4 cellular contexts compared by ENCODE assay signal in genomic region chr2:49102146-49102545, GRCh38.
TF ChIP-seq lines count a peak whose summit lies in the region.

No MANE protein-coding gene starts in this region.

TF ChIP-seq in HepG2, 621 proteins besides CTCF, POLR2A, EP300 and RAD21:
- TF ChIP-seq MAFF (IDR thresholded peaks at IDR 0.05; ENCODE audit: low read depth, low read length) (peak; percentile 67), GTF3A (CRISPR knock-in tag; conservative IDR thresholded peaks at IDR 0.05) (no peak), MAFK (conservative IDR thresholded peaks at IDR 0.05 in 1 of 2, IDR thresholded peaks at IDR 0.05 in 1 of 2; ENCODE audit: low read length in 2 of 2) (peak; percentile 76 to 80)

TF ChIP-seq in A549, 52 proteins besides CTCF, POLR2A, EP300 and RAD21:
- TF ChIP-seq ZNF302 (CRISPR knock-in tag; IDR thresholded peaks at IDR 0.05), result no peak
- TF ChIP-seq MYC (IDR thresholded peaks at IDR 0.05; ENCODE audit: borderline replicate concordance, low read length), result no peak
- no peak for TF ChIP-seq KDM1A (IDR thresholded peaks at IDR 0.05; ENCODE audit: low read depth)
- no peak for TF ChIP-seq ATOH8 (CRISPR knock-in tag; IDR thresholded peaks at IDR 0.05; ENCODE audit: low read depth)
- no peak for TF ChIP-seq BCL3 (IDR thresholded peaks at IDR 0.05)
- peak; percentile 73 for TF ChIP-seq MAFK (IDR thresholded peaks at IDR 0.05; ENCODE audit: partially characterized antibody)
- no peak for TF ChIP-seq SREBF2 (IDR thresholded peaks at IDR 0.05)
- TF ChIP-seq MAZ (IDR thresholded peaks at IDR 0.05; ENCODE audit: borderline replicate concordance, low read depth, low read length), result no peak
TF ChIP-seq in A549: peak in this region for 1.

TF ChIP-seq in IMR-90, 13 proteins besides CTCF, POLR2A, EP300 and RAD21:
- TF ChIP-seq RCOR1 (IDR thresholded peaks at IDR 0.05; ENCODE audit: insufficient replicate concordance, low read length) (no peak), MAFK (IDR thresholded peaks at IDR 0.05; ENCODE audit: low read depth, low read length) (peak; percentile 34; the same call in 1 of the 2 replicates)

TF ChIP-seq in K562, 482 proteins besides CTCF, POLR2A, EP300 and RAD21:
- TF ChIP-seq ESRRB (CRISPR knock-in tag; IDR thresholded peaks at IDR 0.05; ENCODE audit: borderline replicate concordance) (no peak), ZBED1 (IDR thresholded peaks at IDR 0.05) (no peak), SMARCC2 (IDR thresholded peaks at IDR 0.05; ENCODE audit: low read depth) (no peak), ZNF316 (IDR thresholded peaks at IDR 0.05) (peak; percentile 49; the same call in 1 of the 2 replicates), C11orf30 (IDR thresholded peaks at IDR 0.05; ENCODE audit: low read depth) (peak; percentile 21; the same call in 1 of the 2 replicates), ZKSCAN3 (CRISPR knock-in tag; IDR thresholded peaks at IDR 0.05) (no peak), SMARCB1 (IDR thresholded peaks at IDR 0.05; ENCODE audit: insufficient read length, low read depth) (no peak), LCOR (CRISPR knock-in tag; IDR thresholded peaks at IDR 0.05) (no peak), U2AF2 (optimal IDR thresholded peaks at IDR 0.05; ENCODE audit: low read depth, low read length) (no peak), ZFP30 (CRISPR knock-in tag; IDR thresholded peaks at IDR 0.05; ENCODE audit: borderline replicate concordance) (no peak)
- TF ChIP-seq, protein P1, sequence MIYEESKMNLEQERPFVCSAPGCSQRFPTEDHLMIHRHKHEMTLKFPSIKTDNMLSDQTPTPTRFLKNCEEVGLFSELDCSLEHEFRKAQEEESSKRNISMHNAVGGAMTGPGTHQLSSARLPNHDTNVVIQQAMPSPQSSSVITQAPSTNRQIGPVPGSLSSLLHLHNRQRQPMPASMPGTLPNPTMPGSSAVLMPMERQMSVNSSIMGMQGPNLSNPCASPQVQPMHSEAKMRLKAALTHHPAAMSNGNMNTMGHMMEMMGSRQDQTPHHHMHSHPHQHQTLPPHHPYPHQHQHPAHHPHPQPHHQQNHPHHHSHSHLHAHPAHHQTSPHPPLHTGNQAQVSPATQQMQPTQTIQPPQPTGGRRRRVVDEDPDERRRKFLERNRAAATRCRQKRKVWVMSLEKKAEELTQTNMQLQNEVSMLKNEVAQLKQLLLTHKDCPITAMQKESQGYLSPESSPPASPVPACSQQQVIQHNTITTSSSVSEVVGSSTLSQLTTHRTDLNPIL (CRISPR knock-in tag; IDR thresholded peaks at IDR 0.05), result no peak
